In genomic region chr2:173715483-173715882, GRCh38 we compare ENCODE assay signal across 21 cellular contexts.
DNase-seq lines count a peak whose midpoint lies in the region; ATAC-seq and TF ChIP-seq lines count a peak whose summit lies in the region.
"Had no signal": no experiment of that assay in that cellular context is flagged by ENCODE, and none has a peak within 500 bp of the region (broad histone marks: within the 10 kb centered on the region; RNA-seq: fewer than 3 reads in every experiment).

No MANE protein-coding gene starts in this region.

- 86% methylated on average over 1 of the region's 5 CpGs; no CpG with 5 or more reads in 1 of the 2 experiments for WGBS in IMR-90 (ENCODE audit: extremely low coverage in 2 of 2, insufficient read length in 1 of 2), 2 experiments
- no CpG with 5 or more reads among the region's 5 CpGs for WGBS in neuronal stem cell (ENCODE audit: extremely low coverage in 2 of 2, insufficient read length in 2 of 2, insufficient replicate concordance in 1 of 2), 2 donors

- dilution Hi-C loops in IMR-90 (cut with HindIII; ENCODE audit: low sequenced_read_pairs, unreplicated experiment) = no loop called here

- H2BK12ac ChIP-seq in neuronal stem cell (ENCODE audit: low read length) = no peak overlapping the region

- H3K27ac Mint-ChIP-seq in brain = peak overlapping the region in 4 of 5 experiments; percentile 30 to 87 (median 75)
- H3K27ac Mint-ChIP-seq: activated CD8-positive, alpha-beta memory T cell treated with anti-CD3 and anti-CD28 coated beads, Interleukin-2, amount 10 ng/mL, durations not matched to agents 7 days and 5 days; activated T-helper 2 cell treated with anti-CD3 and anti-CD28 coated beads, Interferon-gamma antibody, Interleukin-2, Interleukin-4, amounts not matched to agents 10 μg/mL and 5 μg/mL and 100 μg/mL, durations not matched to agents 14 hours and 24 hours and 36 hours; B cell; memory B cell; natural killer cell had no signal

- H2BK20ac ChIP-seq in IMR-90 (ENCODE audit: low read depth, low read length) = no peak overlapping the region

- H2AFZ ChIP-seq in IMR-90 (replicated peaks; ENCODE audit: low read length, poor library complexity) = no peak overlapping the region
- H2AFZ ChIP-seq in neuronal stem cell (ENCODE audit: low read length) = peak overlapping the region; percentile 34

- H3K23ac ChIP-seq in IMR-90 (ENCODE audit: low read depth, low read length) (no peak overlapping the region), neuronal stem cell (ENCODE audit: low read depth, low read length, poor library complexity) (no peak overlapping the region)

- no peak for ATAC-seq in IMR-90 (ENCODE audit: low read depth)
- ATAC-seq in HG03460 (IDR thresholded peaks at IDR 0.05; ENCODE audit: unreplicated experiment) = no peak
- ATAC-seq in HG03159 (IDR thresholded peaks at IDR 0.05; ENCODE audit: unreplicated experiment) = no peak
- ATAC-seq: activated CD4-positive, CD25-positive, alpha-beta regulatory T cell treated with anti-CD3 and anti-CD28 coated beads, Interleukin-2, amount 50 U/mL, for 24 hours; activated CD8-positive, alpha-beta memory T cell treated with anti-CD3 and anti-CD28 coated beads, Interleukin-2, amount 10 ng/mL, durations not matched to agents 7 days and 5 days; HCT116; natural killer cell had no signal

- intact Hi-C loops in IMR-90 (cut with micrococcal nuclease) = no loop called here

- no peak for TF ChIP-seq RAD21 in IMR-90 (IDR thresholded peaks at IDR 0.05; ENCODE audit: low read length)

- no peak overlapping the region for H4K8ac ChIP-seq in IMR-90 (ENCODE audit: low read depth in 2 of 2, low read length in 2 of 2)
- H4K8ac ChIP-seq in neuronal stem cell (ENCODE audit: low read depth, low read length) = no peak overlapping the region

- H3K27me3 ChIP-seq in IMR-90 (ENCODE audit: control insufficient read depth, insufficient read depth, low read length) = peaks cover 13% of the 10 kb centered on the region
- H3K27me3 ChIP-seq in neuronal stem cell (ENCODE audit: control insufficient read depth in 3 of 3, insufficient read depth in 3 of 3, low read depth in 1 of 3, low read length in 3 of 3) = no peaks in the 10 kb centered on the region
- H3K27me3 ChIP-seq: uterus had no signal

- H3K4me3 ChIP-seq in IMR-90 (ENCODE audit: insufficient read depth, low read depth, low read length) (no peak overlapping the region), neuronal stem cell (ENCODE audit: low read length in 2 of 2) (no peak overlapping the region)
- H3K4me3 ChIP-seq: smooth muscle cell, uterus had no signal

- H2BK5ac ChIP-seq in IMR-90 (ENCODE audit: low read depth, low read length, poor library complexity, severe bottlenecking) (no peak overlapping the region), neuronal stem cell (ENCODE audit: low read length) (no peak overlapping the region)

- no peak overlapping the region for H3K18ac ChIP-seq in IMR-90 (ENCODE audit: low read depth, low read length)
- no peak overlapping the region for H3K18ac ChIP-seq in neuronal stem cell (ENCODE audit: low read length)

- H3K4me1 ChIP-seq in IMR-90 (ENCODE audit: control insufficient read depth, insufficient read depth, low read length) (no peaks in the 10 kb centered on the region), neuronal stem cell (ENCODE audit: control insufficient read depth in 2 of 2, insufficient read depth in 1 of 2, low read depth in 1 of 2, low read length in 2 of 2) (peaks cover 4 to 10% of the 10 kb centered on the region in 2 donors)
- H3K4me1 ChIP-seq: uterus had no signal

- H3K79me1 ChIP-seq in IMR-90 (ENCODE audit: low read depth in 1 of 2, low read length in 2 of 2) (no peaks in the 10 kb centered on the region), neuronal stem cell (ENCODE audit: low read depth, low read length) (no peaks in the 10 kb centered on the region)

- H3K9ac ChIP-seq in IMR-90 (ENCODE audit: low read depth, low read length) (no peak overlapping the region), neuronal stem cell (ENCODE audit: low read depth, low read length, poor library complexity) (no peak overlapping the region)
- H3K9ac ChIP-seq: SK-N-SH had no signal

- no peaks in the 10 kb centered on the region for H3K9me1 ChIP-seq in IMR-90 (ENCODE audit: insufficient read depth, low read length)

- POLR2A ChIA-PET in IMR-90 (lab: Charles Lee; ENCODE audit: unreplicated experiment) = no interaction called here

- H3K4ac ChIP-seq in IMR-90 (ENCODE audit: low read depth, low read length) (no peak overlapping the region), neuronal stem cell (ENCODE audit: low read length) (no peak overlapping the region)

- H3K27ac ChIP-seq in IMR-90 (ENCODE audit: insufficient read depth, low read length) = no peak overlapping the region
- no peak overlapping the region for H3K27ac ChIP-seq in neuronal stem cell (replicated peaks; ENCODE audit: low read length)
- H3K27ac ChIP-seq: uterus had no signal

- H2AK5ac ChIP-seq in IMR-90 (ENCODE audit: low read depth, low read length) (no peak overlapping the region), neuronal stem cell (ENCODE audit: low read depth, low read length) (no peak overlapping the region)

- H3K56ac ChIP-seq in IMR-90 (ENCODE audit: extremely low read depth, insufficient read depth, low read length) = no peak overlapping the region

- CTCF ChIA-PET in IMR-90 (lab: Yijun Ruan, JAX) = no interaction called here

- H4K5ac ChIP-seq in IMR-90 (ENCODE audit: low read depth, low read length) = no peak overlapping the region

- in situ Hi-C loops in IMR-90 (cut with MboI; ENCODE audit: low sequenced_read_pairs) = no loop called here

- peaks cover 0 to 3% (median 0%) of the 10 kb centered on the region in 5 experiments for H3K9me3 Mint-ChIP-seq in brain
- H3K9me3 Mint-ChIP-seq: activated T-helper 2 cell treated with anti-CD3 and anti-CD28 coated beads, Interferon-gamma antibody, Interleukin-2, Interleukin-4, amounts not matched to agents 10 μg/mL and 5 μg/mL and 100 μg/mL, durations not matched to agents 14 hours and 24 hours and 36 hours; memory B cell; natural killer cell had no signal

- no peak overlapping the region for H2AK9ac ChIP-seq in IMR-90 (replicated peaks; ENCODE audit: low read depth, low read length, poor library complexity)

- no peaks in the 10 kb centered on the region for H3K36me3 Mint-ChIP-seq in brain
- H3K36me3 Mint-ChIP-seq: activated CD8-positive, alpha-beta memory T cell treated with anti-CD3 and anti-CD28 coated beads, Interleukin-2, amount 10 ng/mL, durations not matched to agents 7 days and 5 days; memory B cell; natural killer cell had no signal

- H2BK15ac ChIP-seq in IMR-90 (ENCODE audit: low read depth, low read length) (no peak overlapping the region), neuronal stem cell (ENCODE audit: low read length) (no peak overlapping the region)

- H4K20me1 ChIP-seq in IMR-90 (ENCODE audit: insufficient read depth, low read length) = no peaks in the 10 kb centered on the region

- no TSS peak for BruUV-seq in IMR-90 (replicated peaks; lab: Mats Ljungman, UMichigan)

- H2BK120ac ChIP-seq in IMR-90 (ENCODE audit: low read depth, low read length) = no peak overlapping the region
- H2BK120ac ChIP-seq in neuronal stem cell (ENCODE audit: low read depth, low read length) = no peak overlapping the region

- peak overlapping the region in 2 of 5 experiments; percentile 46 to 50 for H3K4me3 Mint-ChIP-seq in brain
- H3K4me3 Mint-ChIP-seq: activated CD8-positive, alpha-beta memory T cell treated with anti-CD3 and anti-CD28 coated beads, Interleukin-2, amount 10 ng/mL, durations not matched to agents 7 days and 5 days; B cell; memory B cell; natural killer cell had no signal

- TF ChIP-seq POLR2A in IMR-90 (IDR thresholded peaks at IDR 0.05; ENCODE audit: low read depth, low read length) = no peak

- H3K9me3 ChIP-seq in IMR-90 (ENCODE audit: control insufficient read depth, insufficient read depth, low read length) = no peaks in the 10 kb centered on the region
- H3K9me3 ChIP-seq in neuronal stem cell (replicated peaks in 1 of 2; ENCODE audit: control insufficient read depth in 2 of 2, insufficient read depth in 1 of 2, low read depth in 1 of 2, low read length in 2 of 2) = no peaks in the 10 kb centered on the region
- H3K9me3 ChIP-seq: SK-N-SH, uterus had no signal

- H3K4me2 ChIP-seq in IMR-90 (ENCODE audit: low read depth, low read length) (no peak overlapping the region), neuronal stem cell (ENCODE audit: insufficient read depth, low read length, poor library complexity, severe bottlenecking) (no peak overlapping the region)
- H3K4me2 ChIP-seq: SK-N-SH, smooth muscle cell had no signal

- H3K36me3 ChIP-seq in IMR-90 (ENCODE audit: control insufficient read depth, insufficient read depth, low read length) (no peaks in the 10 kb centered on the region), neuronal stem cell (replicated peaks in 1 of 2; ENCODE audit: control insufficient read depth in 2 of 2, insufficient read depth in 2 of 2, low read length in 2 of 2) (no peaks in the 10 kb centered on the region)
- H3K36me3 ChIP-seq: uterus had no signal

- no peak overlapping the region for H3K14ac ChIP-seq in IMR-90 (replicated peaks; ENCODE audit: low read depth, low read length)
- no peak overlapping the region for H3K14ac ChIP-seq in neuronal stem cell (ENCODE audit: low read length)

- DNase-seq in IMR-90 (no peak), NCI-H446 treated with DMSO at 0.1 percent for 48 hours (lab: John Stamatoyannopoulos, UW) (peak; percentile 98), neuronal stem cell (ENCODE audit: low spot score) (no peak), NAMALWA (ENCODE audit: low spot score) (no peak)
- DNase-seq: activated CD8-positive, alpha-beta memory T cell treated with anti-CD3 and anti-CD28 coated beads, Interleukin-2, amount 10 ng/mL, durations not matched to agents 7 days and 5 days; effector CD4-positive, alpha-beta T cell; KG1; natural killer cell; NCI-H1417 treated with DMSO at 0.1 percent for 48 hours; SK-N-SH; stimulated activated CD4-positive, alpha-beta T cell treated with anti-CD3 and anti-CD28 coated beads, Interleukin-4, amount 100 ng/mL, for 4 hours; uterus had no signal

- H3K4me1 Mint-ChIP-seq in brain = peaks cover 22% of the 10 kb centered on the region
- H3K4me1 Mint-ChIP-seq: activated CD8-positive, alpha-beta memory T cell treated with anti-CD3 and anti-CD28 coated beads, Interleukin-2, amount 10 ng/mL, durations not matched to agents 7 days and 5 days; B cell; memory B cell; natural killer cell had no signal

- H3K27me3 Mint-ChIP-seq in brain = peaks cover 7% of the 10 kb centered on the region

- H4K91ac ChIP-seq in IMR-90 (ENCODE audit: insufficient read depth, low read depth, low read length) (no peak overlapping the region), neuronal stem cell (ENCODE audit: low read depth, low read length, poor library complexity) (no peak overlapping the region)

- TF ChIP-seq CTCF in IMR-90 (conservative IDR thresholded peaks at IDR 0.05; ENCODE audit: low read depth, low read length) (no peak), brain (conservative IDR thresholded peaks at IDR 0.05) (no peak)

TF ChIP-seq in IMR-90, 13 proteins besides CTCF, POLR2A, EP300 and RAD21:
- no peak for TF ChIP-seq BHLHE40 (IDR thresholded peaks at IDR 0.05; ENCODE audit: low read depth, low read length)
- TF ChIP-seq MXI1 (IDR thresholded peaks at IDR 0.05; ENCODE audit: borderline replicate concordance, low read depth, low read length) = no peak
- peak; percentile 54; the same call in 1 of the 2 replicates for TF ChIP-seq MAFK (IDR thresholded peaks at IDR 0.05; ENCODE audit: low read depth, low read length)
TF ChIP-seq in IMR-90: peak in this region for 1.
